22 cellular contexts compared by ENCODE assay signal in the genomic region with DNA sequence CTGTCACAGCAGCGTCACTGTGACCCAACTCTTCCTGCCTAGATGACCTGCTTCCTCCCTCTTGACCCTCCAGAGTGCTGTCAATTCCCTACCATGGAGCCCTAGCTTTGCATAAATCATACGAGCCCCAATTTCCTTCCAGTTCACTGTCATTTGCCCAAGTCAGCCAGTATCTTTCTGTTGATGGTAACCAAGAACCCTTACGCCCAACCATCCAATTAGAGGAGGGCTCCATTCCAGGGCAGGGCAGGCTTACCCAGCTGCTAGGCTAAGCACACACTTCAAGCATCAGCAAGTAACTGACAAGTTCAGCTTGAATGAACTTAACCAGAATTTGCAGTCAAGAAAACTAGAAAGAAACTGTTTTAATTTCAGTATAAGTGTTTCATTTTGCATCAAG. TPM values are rescaled to one million over a fixed set of nuclear protein-coding genes. Genes with fewer than 3 reads are reported as not detected.
"Had no signal": no experiment of that assay in that cellular context is flagged by ENCODE, and none has a peak within 500 bp of the region (broad histone marks: within the 10 kb centered on the region; RNA-seq: fewer than 3 reads in every experiment).

No MANE protein-coding gene starts in this region.

- H3K27ac ChIP-seq: ascending aorta, gastrocnemius medialis, heart left ventricle, left ventricle myocardium inferior, neutrophil, parathyroid adenoma, tibial artery, uterus had no signal

- H3K79me2 ChIP-seq: parathyroid adenoma had no signal

- FAIRE-seq: bronchial epithelial cell, keratinocyte had no signal

- DNase-seq: activated CD4-positive, alpha-beta T cell treated with anti-CD3 and anti-CD28 coated beads, Interleukin-2, amount 50 U/mL, for 48 hours; activated CD4-positive, CD25-positive, alpha-beta regulatory T cell treated with anti-CD3 and anti-CD28 coated beads, Interleukin-2, amount 50 U/mL, for 72 hours; activated naive CD4-positive, alpha-beta T cell treated with anti-CD3 and anti-CD28 coated beads, Interleukin-2, amount 10 ng/mL, durations not matched to agents 7 days and 5 days; dermis blood vessel endothelial cell; erythroblast; gastrocnemius medialis; heart left ventricle; left ventricle myocardium inferior; naive thymus-derived CD8-positive, alpha-beta T cell; stimulated activated CD4-positive, alpha-beta T cell treated with anti-CD3 and anti-CD28 coated beads, Interleukin-1b, Interleukin-23, amount 100 ng/mL, for 48 hours; T1000; tibial artery; uterus had no signal

- H3K4me3 ChIP-seq: ascending aorta, gastrocnemius medialis, heart left ventricle, left ventricle myocardium inferior, tibial artery, uterus had no signal

- H3K27me3 ChIP-seq: ascending aorta, gastrocnemius medialis, heart left ventricle, neutrophil, tibial artery, uterus had no signal

- ATAC-seq: activated T-helper 17 cell treated with anti-CD3 and anti-CD28 coated beads, Interleukin-2, amount 50 U/mL, for 72 hours; gastrocnemius medialis; heart left ventricle; naive thymus-derived CD8-positive, alpha-beta T cell; stimulated activated effector memory CD8-positive, alpha-beta T cell treated with anti-CD3 and anti-CD28 coated beads, Interleukin-12 subunit alpha, Interleukin-12 subunit beta, amount 100 ng/mL, for 72 hours had no signal

- H3K9ac ChIP-seq: parathyroid adenoma had no signal

- H3K9me3 ChIP-seq: ascending aorta, gastrocnemius medialis, heart left ventricle, left ventricle myocardium inferior, neutrophil, tibial artery, uterus had no signal

- H3K36me3 ChIP-seq: ascending aorta, gastrocnemius medialis, heart left ventricle, left ventricle myocardium inferior, neutrophil, tibial artery, uterus had no signal

- H3K4me1 ChIP-seq: uterus had no signal

- H2AFZ ChIP-seq: parathyroid adenoma had no signal

RNA-seq across cellular contexts. Expression of a gene that starts 25.7 kb away (rescaled TPM):
- total RNA-seq: activated T-helper 17 cell treated with anti-CD3 and anti-CD28 coated beads, Interleukin-2, amount 50 U/mL, for 72 hours; ascending aorta; bronchial epithelial cell; dermis blood vessel endothelial cell; gastrocnemius medialis; naive thymus-derived CD8-positive, alpha-beta T cell had no signal

RNA-seq across cellular contexts. Expression of a gene that starts 43.8 kb away (rescaled TPM):
- total RNA-seq: activated T-helper 17 cell treated with anti-CD3 and anti-CD28 coated beads, Interleukin-2, amount 50 U/mL, for 72 hours; ascending aorta; bronchial epithelial cell; chondrocyte; dermis blood vessel endothelial cell; gastrocnemius medialis; heart left ventricle; left ventricle myocardium inferior; mucosa of gallbladder; naive thymus-derived CD8-positive, alpha-beta T cell; uterus had no signal
- polyA plus RNA-seq: heart left ventricle; keratinocyte; naive thymus-derived CD8-positive, alpha-beta T cell had no signal

RNA-seq across cellular contexts. Expression of a gene that starts 46.5 kb away (rescaled TPM):
- total RNA-seq: ascending aorta had no signal
- polyA plus RNA-seq: naive thymus-derived CD8-positive, alpha-beta T cell had no signal
